Comparison of ENCODE assay signal across 22 cellular contexts in genomic region chr9:77672183-77672582, GRCh38. TPM values are rescaled to one million over a fixed set of nuclear protein-coding genes. Genes with fewer than 3 reads are reported as not detected.
DNase-seq lines count a peak whose midpoint lies in the region; ATAC-seq and TF ChIP-seq lines count a peak whose summit lies in the region.
"Had no signal": no experiment of that assay in that cellular context is flagged by ENCODE, and none has a peak within 500 bp of the region (broad histone marks: within the 10 kb centered on the region; RNA-seq: fewer than 3 reads in every experiment).

No MANE protein-coding gene starts in this region.

- no peak overlapping the region for H2BK15ac ChIP-seq in neuronal stem cell (ENCODE audit: low read length)

- intact Hi-C loops in activated CD4-positive, alpha-beta T cell treated with anti-CD3 and anti-CD28 coated beads for 36 hours (cut with DNase I, micrococcal nuclease) = no loop called here

- H3K4me1 Mint-ChIP-seq in mesothelial cell of epicardium = peaks cover 12% of the 10 kb centered on the region
- H3K4me1 Mint-ChIP-seq in activated naive CD4-positive, alpha-beta T cell treated with anti-CD3 and anti-CD28 coated beads, Interleukin-2, amount 10 ng/mL, durations not matched to agents 7 days and 5 days = no peaks in the 10 kb centered on the region
- H3K4me1 Mint-ChIP-seq in activated CD4-positive, alpha-beta T cell treated with anti-CD3 and anti-CD28 coated beads for 36 hours = no peaks in the 10 kb centered on the region
- H3K4me1 Mint-ChIP-seq: CD4-positive, alpha-beta memory T cell; CD4-positive, CD25-positive, alpha-beta regulatory T cell; CD8-positive, alpha-beta memory T cell had no signal

- WGBS in neuronal stem cell (ENCODE audit: extremely low coverage in 2 of 2, insufficient read length in 2 of 2, insufficient replicate concordance in 1 of 2), 2 donors = no CpG with 5 or more reads among the region's 4 CpGs

- no peak overlapping the region for H2BK120ac ChIP-seq in neuronal stem cell (ENCODE audit: low read depth, low read length)

- H4K8ac ChIP-seq in neuronal stem cell (ENCODE audit: low read depth, low read length) = no peak overlapping the region

- no peak overlapping the region for H3K27ac ChIP-seq in neuronal stem cell (replicated peaks; ENCODE audit: low read length)
- H3K27ac ChIP-seq: BLaER1 had no signal

- no peak for TF ChIP-seq CTCF in mesothelial cell of epicardium (IDR thresholded peaks at IDR 0.05; ENCODE audit: unreplicated experiment)

- no peaks in the 10 kb centered on the region for H3K4me1 ChIP-seq in neuronal stem cell (ENCODE audit: control insufficient read depth in 2 of 2, insufficient read depth in 1 of 2, low read depth in 1 of 2, low read length in 2 of 2)
- H3K4me1 ChIP-seq: BLaER1 had no signal

- H3K9ac ChIP-seq in neuronal stem cell (ENCODE audit: low read depth, low read length, poor library complexity) = no peak overlapping the region
- H3K9ac ChIP-seq: BLaER1 had no signal

- H3K14ac ChIP-seq in neuronal stem cell (ENCODE audit: low read length) = no peak overlapping the region

- H2BK12ac ChIP-seq in neuronal stem cell (ENCODE audit: low read length) = no peak overlapping the region

- no peak overlapping the region for H3K4me3 ChIP-seq in neuronal stem cell (ENCODE audit: low read length in 2 of 2)
- H3K4me3 ChIP-seq: BLaER1 had no signal

- H3K9me3 ChIP-seq in neuronal stem cell (replicated peaks in 1 of 2; ENCODE audit: control insufficient read depth in 2 of 2, insufficient read depth in 1 of 2, low read depth in 1 of 2, low read length in 2 of 2) = no peaks in the 10 kb centered on the region
- H3K9me3 ChIP-seq: BLaER1 had no signal

- no peaks in the 10 kb centered on the region for H3K79me1 ChIP-seq in neuronal stem cell (ENCODE audit: low read depth, low read length)

- H3K18ac ChIP-seq in neuronal stem cell (ENCODE audit: low read length) = peak overlapping the region; percentile 41

- no peak overlapping the region for H3K4ac ChIP-seq in neuronal stem cell (ENCODE audit: low read length)

- no peaks in the 10 kb centered on the region for H3K36me3 Mint-ChIP-seq in mesothelial cell of epicardium
- H3K36me3 Mint-ChIP-seq in activated naive CD4-positive, alpha-beta T cell treated with anti-CD3 and anti-CD28 coated beads, Interleukin-2, amount 10 ng/mL, durations not matched to agents 7 days and 5 days = no peaks in the 10 kb centered on the region
- no peaks in the 10 kb centered on the region for H3K36me3 Mint-ChIP-seq in activated CD4-positive, alpha-beta T cell treated with anti-CD3 and anti-CD28 coated beads for 36 hours (ENCODE audit: low read depth)
- H3K36me3 Mint-ChIP-seq: CD14-positive monocyte; CD4-positive, alpha-beta memory T cell; CD4-positive, CD25-positive, alpha-beta regulatory T cell; CD8-positive, alpha-beta memory T cell had no signal

- H3K27me3 ChIP-seq in neuronal stem cell (ENCODE audit: control insufficient read depth in 3 of 3, insufficient read depth in 3 of 3, low read depth in 1 of 3, low read length in 3 of 3) = peaks cover 0 to 2% (median 0%) of the 10 kb centered on the region in 3 experiments
- H3K27me3 ChIP-seq: BE2C, BLaER1 had no signal

- no peak overlapping the region for H3K23ac ChIP-seq in neuronal stem cell (ENCODE audit: low read depth, low read length, poor library complexity)

- H2AFZ ChIP-seq in neuronal stem cell (ENCODE audit: low read length) = no peak overlapping the region

- POLR2A ChIA-PET in activated CD4-positive, alpha-beta T cell treated with anti-CD3 and anti-CD28 coated beads for 36 hours (lab: Charles Lee) = no interaction called here

- CTCF ChIA-PET in activated naive CD4-positive, alpha-beta T cell treated with anti-CD3 and anti-CD28 coated beads, Interleukin-2, amount 10 ng/mL, durations not matched to agents 7 days and 5 days (lab: Charles Lee) = no interaction called here
- CTCF ChIA-PET in activated CD4-positive, alpha-beta T cell treated with anti-CD3 and anti-CD28 coated beads for 36 hours (lab: Charles Lee) = no interaction called here

- no peak overlapping the region for H3K4me2 ChIP-seq in neuronal stem cell (ENCODE audit: insufficient read depth, low read length, poor library complexity, severe bottlenecking)
- H3K4me2 ChIP-seq: BLaER1 had no signal

- peaks cover 7% of the 10 kb centered on the region for H3K9me3 Mint-ChIP-seq in mesothelial cell of epicardium
- H3K9me3 Mint-ChIP-seq in activated naive CD4-positive, alpha-beta T cell treated with anti-CD3 and anti-CD28 coated beads, Interleukin-2, amount 10 ng/mL, durations not matched to agents 7 days and 5 days = no peaks in the 10 kb centered on the region
- H3K9me3 Mint-ChIP-seq in activated CD4-positive, alpha-beta T cell treated with anti-CD3 and anti-CD28 coated beads for 36 hours (ENCODE audit: low read depth) = no peaks in the 10 kb centered on the region
- H3K9me3 Mint-ChIP-seq: CD4-positive, alpha-beta memory T cell; CD8-positive, alpha-beta memory T cell had no signal

- H3K27me3 Mint-ChIP-seq in mesothelial cell of epicardium (ENCODE audit: low read depth) = no peaks in the 10 kb centered on the region
- peaks cover 12% of the 10 kb centered on the region for H3K27me3 Mint-ChIP-seq in activated naive CD4-positive, alpha-beta T cell treated with anti-CD3 and anti-CD28 coated beads, Interleukin-2, amount 10 ng/mL, durations not matched to agents 7 days and 5 days
- no peaks in the 10 kb centered on the region for H3K27me3 Mint-ChIP-seq in activated CD4-positive, alpha-beta T cell treated with anti-CD3 and anti-CD28 coated beads for 36 hours

- no peak for DNase-seq in mesothelial cell of epicardium (ENCODE audit: low spot score in 2 of 2, unreplicated experiment in 2 of 2)
- no peak for DNase-seq in neuronal stem cell (ENCODE audit: low spot score)
- DNase-seq in DMS53 treated with DMSO at 0.1 percent for 48 hours (lab: John Stamatoyannopoulos, UW; ENCODE audit: unreplicated experiment) = no peak
- no peak for DNase-seq in activated naive CD4-positive, alpha-beta T cell treated with anti-CD3 and anti-CD28 coated beads, Interleukin-2, amount 10 ng/mL, durations not matched to agents 7 days and 5 days
- no peak for DNase-seq in activated CD4-positive, alpha-beta T cell treated with anti-CD3 and anti-CD28 coated beads for 36 hours
- no peak for DNase-seq in amygdala (lab: John Stamatoyannopoulos, UW)
- DNase-seq: 8988T; ACHN; BE2C; C1 segment of cervical spinal cord; CD4-positive, alpha-beta memory T cell; CD4-positive, CD25-positive, alpha-beta regulatory T cell; CD8-positive, alpha-beta memory T cell; COR-L47; DMS 273 treated with DMSO at 0.1 percent for 48 hours; DMS153; DMS53; DMS79 treated with DMSO at 0.1 percent for 48 hours; GF-D8 had no signal

- no peaks in the 10 kb centered on the region for H3K36me3 ChIP-seq in neuronal stem cell (replicated peaks in 1 of 2; ENCODE audit: control insufficient read depth in 2 of 2, insufficient read depth in 2 of 2, low read length in 2 of 2)
- H3K36me3 ChIP-seq: BE2C, BLaER1 had no signal

- no peak overlapping the region for H4K91ac ChIP-seq in neuronal stem cell (ENCODE audit: low read depth, low read length, poor library complexity)

- no peak overlapping the region for H2AK5ac ChIP-seq in neuronal stem cell (ENCODE audit: low read depth, low read length)

- H3K27ac Mint-ChIP-seq in mesothelial cell of epicardium = peak overlapping the region; percentile 64
- H3K27ac Mint-ChIP-seq in activated naive CD4-positive, alpha-beta T cell treated with anti-CD3 and anti-CD28 coated beads, Interleukin-2, amount 10 ng/mL, durations not matched to agents 7 days and 5 days = no peak overlapping the region
- no peak overlapping the region for H3K27ac Mint-ChIP-seq in activated CD4-positive, alpha-beta T cell treated with anti-CD3 and anti-CD28 coated beads for 36 hours
- H3K27ac Mint-ChIP-seq: CD14-positive monocyte; CD4-positive, alpha-beta memory T cell; CD4-positive, CD25-positive, alpha-beta regulatory T cell; CD8-positive, alpha-beta memory T cell had no signal

- H2BK5ac ChIP-seq in neuronal stem cell (ENCODE audit: low read length) = no peak overlapping the region

- no peak for ATAC-seq in SK-N-SH treated with all-trans-retinoic acid at 6 μM for 48 hours
- ATAC-seq in activated CD4-positive, alpha-beta T cell treated with anti-CD3 and anti-CD28 coated beads for 36 hours = no peak

- no peak overlapping the region for H3K4me3 Mint-ChIP-seq in mesothelial cell of epicardium
- H3K4me3 Mint-ChIP-seq in activated naive CD4-positive, alpha-beta T cell treated with anti-CD3 and anti-CD28 coated beads, Interleukin-2, amount 10 ng/mL, durations not matched to agents 7 days and 5 days = no peak overlapping the region
- no peak overlapping the region for H3K4me3 Mint-ChIP-seq in activated CD4-positive, alpha-beta T cell treated with anti-CD3 and anti-CD28 coated beads for 36 hours
- H3K4me3 Mint-ChIP-seq: CD14-positive monocyte; CD4-positive, alpha-beta memory T cell; CD4-positive, CD25-positive, alpha-beta regulatory T cell; CD8-positive, alpha-beta memory T cell had no signal

TF ChIP-seq in SK-N-SH treated with all-trans-retinoic acid at 6 μM for 48 hours, 23 proteins besides CTCF, POLR2A, EP300 and RAD21 (continues in another document):
- TF ChIP-seq TOX (CRISPR knock-in tag; IDR thresholded peaks at IDR 0.05; ENCODE audit: borderline replicate concordance) (no peak), PATZ1 (CRISPR knock-in tag; IDR thresholded peaks at IDR 0.05; ENCODE audit: borderline replicate concordance) (no peak), ZFP30 (CRISPR knock-in tag; IDR thresholded peaks at IDR 0.05) (no peak)

RNA-seq across cellular contexts. Expression of gene GNA14, which starts 24.1 kb away (rescaled TPM):
- total RNA-seq in mesothelial cell of epicardium = 0.11 to 0.22 TPM (median 0.20 TPM) in 3 replicates
- polyA plus RNA-seq in neuronal stem cell (2013, experiment 1 of 2) = 0.10 TPM
- polyA plus RNA-seq in neuronal stem cell (2013, experiment 2 of 2) = 0.07 TPM
- under 1 TPM; 0.11 to 0.54 TPM for total RNA-seq in activated CD4-positive, alpha-beta T cell treated with anti-CD3 and anti-CD28 coated beads for 36 hours
- total RNA-seq: CD4-positive, alpha-beta memory T cell; CD4-positive, CD25-positive, alpha-beta regulatory T cell; CD8-positive, alpha-beta memory T cell had no signal
- polyA plus RNA-seq: CD14-positive monocyte; CD4-positive, alpha-beta memory T cell; CD4-positive, CD25-positive, alpha-beta regulatory T cell; CD8-positive, alpha-beta memory T cell had no signal
